Comparison of ENCODE assay signal across 8 cellular contexts in genomic region chr5:139147743-139148079, GRCh38. TPM values are rescaled to one million over a fixed set of nuclear protein-coding genes. Genes with fewer than 3 reads are reported as not detected.
DNase-seq lines count a peak whose midpoint lies in the region; ATAC-seq and TF ChIP-seq lines count a peak whose summit lies in the region.

No MANE protein-coding gene starts in this region.

- H2AFZ ChIP-seq in OCI-LY7 (ENCODE audit: low read length) (no peak overlapping the region), smooth muscle cell (ENCODE audit: low read depth) (no peak overlapping the region)

- H3K4me2 ChIP-seq in OCI-LY7 (ENCODE audit: low read length) (no peak overlapping the region), smooth muscle cell (no peak overlapping the region)

- H3F3A ChIP-seq in smooth muscle cell (ENCODE audit: low read depth), result no peaks in the 10 kb centered on the region

- DNase-seq in HT1080 (ENCODE audit: low read depth) (peak; percentile 71), anterior cingulate cortex (lab: John Stamatoyannopoulos, UW) (peak in 36 of 58 donors; percentile 8 to 76 (median 46)), hepatic stellate cell (ENCODE audit: low spot score) (peak; percentile 40), suprapubic skin (ENCODE audit: low spot score in 2 of 2) (peak; percentile 75 to 83), NCI-H748 (lab: John Stamatoyannopoulos, UW; ENCODE audit: unreplicated experiment) (no peak), OCI-LY7 (ENCODE audit: low spot score) (no peak), smooth muscle cell (lab: John Stamatoyannopoulos, UW; ENCODE audit: unreplicated experiment) (no peak), T-cell (no peak)

- H4K20me1 ChIP-seq in OCI-LY7 (ENCODE audit: insufficient read depth, low read length) (no peaks in the 10 kb centered on the region; the same call in 1 of the 2 replicates), smooth muscle cell (ENCODE audit: low read depth) (peaks cover 71% of the 10 kb centered on the region)

- H3K79me2 ChIP-seq in OCI-LY7 (ENCODE audit: insufficient read depth, low read depth, low read length) (no peaks in the 10 kb centered on the region), smooth muscle cell (ENCODE audit: low read depth) (peaks cover 26% of the 10 kb centered on the region)

- intact Hi-C loops in OCI-LY7 (cut with micrococcal nuclease; ENCODE audit: unreplicated experiment), result no loop called here

- POLR2A ChIA-PET in OCI-LY7 (lab: Charles Lee) (no interaction called here), T-cell (lab: Charles Lee) (no interaction called here)

- no peak for TF ChIP-seq POLR2A in suprapubic skin (IDR thresholded peaks at IDR 0.05)

- H3K4me3 ChIP-seq in suprapubic skin (no peak overlapping the region), OCI-LY7 (ENCODE audit: low read depth, low read length, poor library complexity, severe bottlenecking) (no peak overlapping the region), smooth muscle cell (no peak overlapping the region)

- H3K9me3 ChIP-seq in suprapubic skin (no peaks in the 10 kb centered on the region), OCI-LY7 (ENCODE audit: low read length) (no peaks in the 10 kb centered on the region), smooth muscle cell (replicated peaks; ENCODE audit: low read depth) (no peaks in the 10 kb centered on the region)

- CTCF ChIA-PET in OCI-LY7 (lab: Charles Lee; ENCODE audit: unreplicated experiment) (no interaction called here), T-cell (lab: Charles Lee) (no interaction called here)

- H3K36me3 ChIP-seq in suprapubic skin, result no peaks in the 10 kb centered on the region
- H3K36me3 ChIP-seq in OCI-LY7 (ENCODE audit: insufficient read depth, low read length), result no peaks in the 10 kb centered on the region
- H3K36me3 ChIP-seq in smooth muscle cell (ENCODE audit: low read depth), result no peaks in the 10 kb centered on the region

- H3K9me2 ChIP-seq in OCI-LY7 (ENCODE audit: insufficient read depth, low read length), result no peaks in the 10 kb centered on the region

- ATAC-seq in T-cell (replicated peaks in 1 of 4), result no peak

- no peak for TF ChIP-seq CTCF in suprapubic skin (IDR thresholded peaks at IDR 0.05)
- TF ChIP-seq CTCF in OCI-LY7 (conservative IDR thresholded peaks at IDR 0.05; ENCODE audit: low read length), result no peak
- no peak for TF ChIP-seq CTCF in smooth muscle cell (IDR thresholded peaks at IDR 0.05; ENCODE audit: borderline replicate concordance, insufficient read depth, poor library complexity, severe bottlenecking)

- H3K9ac ChIP-seq in smooth muscle cell (ENCODE audit: low read depth), result no peak overlapping the region

- peaks cover 48% of the 10 kb centered on the region for H3K4me1 ChIP-seq in suprapubic skin
- H3K4me1 ChIP-seq in OCI-LY7 (ENCODE audit: insufficient read depth, low read length, poor library complexity, severe bottlenecking), result no peaks in the 10 kb centered on the region
- H3K4me1 ChIP-seq in smooth muscle cell (ENCODE audit: low read depth), result peaks cover 11% of the 10 kb centered on the region

- 5% methylated on average over 2 of the region's 2 CpGs for WGBS in suprapubic skin
- 49% methylated on average over 2 of the region's 2 CpGs for WGBS in smooth muscle cell (ENCODE audit: low lambda C conversion rate)

- H3K27me3 ChIP-seq in suprapubic skin (no peaks in the 10 kb centered on the region), smooth muscle cell (ENCODE audit: low read depth) (no peaks in the 10 kb centered on the region)

- H3K27ac Mint-ChIP-seq in T-cell, result no peak overlapping the region

- no TSS peak for BruUV-seq in OCI-LY7 (replicated peaks; lab: Mats Ljungman, UMichigan)

- H3K27ac ChIP-seq in suprapubic skin (peak overlapping the region; percentile 76), OCI-LY7 (ENCODE audit: low read depth, low read length, poor library complexity, severe bottlenecking) (no peak overlapping the region), smooth muscle cell (ENCODE audit: low read depth) (no peak overlapping the region)

- peaks cover 5% of the 10 kb centered on the region for H3K36me3 Mint-ChIP-seq in T-cell

- peaks cover 4 to 11% (median 9%) of the 10 kb centered on the region in 3 donors for H3K4me1 Mint-ChIP-seq in T-cell

- TF ChIP-seq EP300 in suprapubic skin (IDR thresholded peaks at IDR 0.05), result no peak

- H3K27me3 Mint-ChIP-seq in T-cell, result no peaks in the 10 kb centered on the region

- H3K4me3 Mint-ChIP-seq in T-cell, result no peak overlapping the region

- H3K9me3 Mint-ChIP-seq in T-cell, result no peaks in the 10 kb centered on the region

RNA-seq across cellular contexts. Expression of gene SIL1, which starts 50.5 kb away (rescaled TPM):
- 27.5 and 28.4 TPM in 2 replicates for total RNA-seq in HT1080 (2014; rRNA removed; shearing (Covaris generic))
- polyA plus RNA-seq in HT1080 (2015; cell fraction: cytosol; rRNA removed), result 19.3 and 19.5 TPM in 2 replicates
- 25.3 and 30.6 TPM in 2 replicates for polyA plus RNA-seq in HT1080 (2015; cell fraction: nucleus; rRNA removed)
- total RNA-seq in suprapubic skin (10 to 100 TPM; 38.5 to 54.6 (median 41.7) TPM), OCI-LY7 (2022) (22.8 and 25.8 TPM in 2 replicates), smooth muscle cell (45.5 and 52.6 TPM in 2 replicates), T-cell (10 to 100 TPM; 14.2 to 16.5 (median 15.8) TPM)
- total RNA-seq in OCI-LY7 (2014; rRNA removed; shearing (Covaris generic)), result 9.2 and 11.4 TPM in 2 replicates
- 119 and 126 TPM in 2 replicates for polyA plus RNA-seq in smooth muscle cell

Comparison
In these comparisons a context has a peak if more than half of its experiments do, and no peak if none do; other contexts are left out.
1. DNase-seq: peak in HT1080 (single experiment), anterior cingulate cortex (36 of 58), hepatic stellate cell (single experiment) and suprapubic skin (2 of 2); none in NCI-H748 (single experiment), OCI-LY7 (single experiment), smooth muscle cell (single experiment) and T-cell (0 of 34).